In the genomic region with DNA sequence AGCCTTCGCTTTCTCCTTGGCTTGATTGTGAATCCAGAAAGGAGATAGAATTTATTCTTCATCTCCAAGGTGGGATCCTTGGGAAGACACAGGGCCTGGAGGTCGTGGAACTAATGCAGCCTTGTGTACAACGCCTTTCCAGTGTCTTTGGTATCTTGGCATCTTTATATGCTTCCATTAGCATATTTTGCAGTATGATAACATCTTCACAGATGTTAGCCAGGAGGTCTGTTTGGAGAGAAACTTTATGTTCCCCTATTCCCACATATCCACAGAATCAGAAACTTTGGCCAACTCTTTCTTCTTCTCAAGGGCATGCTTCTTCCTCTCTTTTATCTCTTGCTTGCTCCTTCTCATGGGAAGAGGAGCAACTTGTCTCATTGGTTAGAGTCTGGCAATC, we compare ENCODE assay signal across 29 cellular contexts.
"Had no signal": no experiment of that assay in that cellular context is flagged by ENCODE, and none has a peak within 500 bp of the region (broad histone marks: within the 10 kb centered on the region; RNA-seq: fewer than 3 reads in every experiment).

No MANE protein-coding gene starts in this region.

- H3K27ac Mint-ChIP-seq: activated B cell treated with CpG ODN at 0.5 μM for 24 hours; activated CD8-positive, alpha-beta T cell treated with anti-CD3 and anti-CD28 coated beads for 36 hours; activated naive CD4-positive, alpha-beta T cell treated with anti-CD3 and anti-CD28 coated beads for 36 hours; activated naive CD8-positive, alpha-beta T cell; activated T-helper 17 cell treated with anti-CD3 and anti-CD28 coated beads, Interleukin-2, amount 50 U/mL, for 72 hours; dendritic cell treated with granulocyte-macrophage colony-stimulating factor and Interleukin-4, amounts not matched to agents 40 ng/mL and 50 ng/mL, for 4 days; endodermal cell; T-helper 17 cell; T-helper 2 cell treated with Interferon-gamma antibody and Interleukin-4, amounts not matched to agents 5 μg/mL and 100 μg/mL, for 36 hours had no signal

- H3K4me3 Mint-ChIP-seq: activated B cell treated with CpG ODN at 0.5 μM for 24 hours; activated CD8-positive, alpha-beta T cell treated with anti-CD3 and anti-CD28 coated beads for 36 hours; activated naive CD4-positive, alpha-beta T cell treated with anti-CD3 and anti-CD28 coated beads for 36 hours; activated naive CD8-positive, alpha-beta T cell; activated T-cell treated with anti-CD3 and anti-CD28 coated beads, Interleukin-2, amount 50 U/mL, for 4 hours; activated T-helper 17 cell treated with anti-CD3 and anti-CD28 coated beads, Interleukin-2, amount 50 U/mL, for 72 hours; central memory CD8-positive, alpha-beta T cell; dendritic cell treated with granulocyte-macrophage colony-stimulating factor and Interleukin-4, amounts not matched to agents 40 ng/mL and 50 ng/mL, for 4 days; endodermal cell; T-helper 17 cell; T-helper 2 cell treated with Interferon-gamma antibody and Interleukin-4, amounts not matched to agents 5 μg/mL and 100 μg/mL, for 36 hours had no signal

- H3K4me3 ChIP-seq: coronary artery, dorsolateral prefrontal cortex had no signal

- H3K27me3 Mint-ChIP-seq: activated B cell treated with CpG ODN at 0.5 μM for 24 hours; activated CD8-positive, alpha-beta T cell treated with anti-CD3 and anti-CD28 coated beads for 36 hours; activated naive CD8-positive, alpha-beta T cell; activated T-helper 17 cell treated with anti-CD3 and anti-CD28 coated beads, Interleukin-2, amount 50 U/mL, for 72 hours; central memory CD8-positive, alpha-beta T cell; dendritic cell treated with granulocyte-macrophage colony-stimulating factor and Interleukin-4, amounts not matched to agents 40 ng/mL and 50 ng/mL, for 4 days; T-helper 17 cell had no signal

- H3K9me3 Mint-ChIP-seq: activated B cell treated with CpG ODN at 0.5 μM for 24 hours; activated CD8-positive, alpha-beta T cell treated with anti-CD3 and anti-CD28 coated beads for 36 hours; activated naive CD4-positive, alpha-beta T cell treated with anti-CD3 and anti-CD28 coated beads for 36 hours; activated T-helper 17 cell treated with anti-CD3 and anti-CD28 coated beads, Interleukin-2, amount 50 U/mL, for 72 hours; central memory CD8-positive, alpha-beta T cell; dendritic cell treated with granulocyte-macrophage colony-stimulating factor and Interleukin-4, amounts not matched to agents 40 ng/mL and 50 ng/mL, for 4 days; endodermal cell; T-helper 2 cell treated with Interferon-gamma antibody and Interleukin-4, amounts not matched to agents 5 μg/mL and 100 μg/mL, for 36 hours had no signal

- H3K27me3 ChIP-seq: brain microvascular endothelial cell, dorsolateral prefrontal cortex had no signal

- H3K27ac ChIP-seq: brain microvascular endothelial cell, coronary artery, dorsolateral prefrontal cortex, WERI-Rb-1 had no signal

- ATAC-seq: activated CD4-positive, CD25-positive, alpha-beta regulatory T cell treated with anti-CD3 and anti-CD28 coated beads, Interleukin-2, amount 50 U/mL, for 24 hours; activated CD8-positive, alpha-beta T cell treated with anti-CD3 and anti-CD28 coated beads for 36 hours; activated T-cell treated with anti-CD3 and anti-CD28 coated beads, Interleukin-2, amount 50 U/mL, for 4 hours; activated T-helper 17 cell treated with anti-CD3 and anti-CD28 coated beads, Interleukin-2, amount 50 U/mL, for 72 hours; esophagus mucosa; T-helper 17 cell had no signal

- H3K36me3 ChIP-seq: brain microvascular endothelial cell, WERI-Rb-1 had no signal

- DNase-seq: activated B cell treated with CpG ODN at 0.5 μM for 24 hours; activated CD4-positive, alpha-beta T cell treated with anti-CD3 and anti-CD28 coated beads for 48 hours; activated CD4-positive, alpha-beta T cell treated with anti-CD3 and anti-CD28 coated beads, Interleukin-2, amount 50 U/mL, for 1 hour; activated CD4-positive, alpha-beta T cell treated with anti-CD3 and anti-CD28 coated beads, Interleukin-2, amount 50 U/mL, for 48 hours; activated CD8-positive, alpha-beta memory T cell treated with anti-CD3 and anti-CD28 coated beads for 24 hours; activated CD8-positive, alpha-beta T cell treated with anti-CD3 and anti-CD28 coated beads for 36 hours; activated effector memory CD4-positive, alpha-beta T cell treated with anti-CD3 and anti-CD28 coated beads, Interleukin-2, amount 50 U/mL, for 16 hours; activated naive CD4-positive, alpha-beta T cell treated with anti-CD3 and anti-CD28 coated beads for 36 hours; activated T-cell treated with anti-CD3 and anti-CD28 coated beads, Interleukin-2, amount 50 U/mL, for 4 hours; amniotic stem cell; anterior cingulate cortex; brain microvascular endothelial cell; dorsolateral prefrontal cortex; effector memory CD4-positive, alpha-beta T cell; endodermal cell; foreskin fibroblast; head of caudate nucleus; T-helper 1 cell; T-helper 17 cell; T1000 had no signal
